ENCODE assay signal across 12 cellular contexts in the genomic region with DNA sequence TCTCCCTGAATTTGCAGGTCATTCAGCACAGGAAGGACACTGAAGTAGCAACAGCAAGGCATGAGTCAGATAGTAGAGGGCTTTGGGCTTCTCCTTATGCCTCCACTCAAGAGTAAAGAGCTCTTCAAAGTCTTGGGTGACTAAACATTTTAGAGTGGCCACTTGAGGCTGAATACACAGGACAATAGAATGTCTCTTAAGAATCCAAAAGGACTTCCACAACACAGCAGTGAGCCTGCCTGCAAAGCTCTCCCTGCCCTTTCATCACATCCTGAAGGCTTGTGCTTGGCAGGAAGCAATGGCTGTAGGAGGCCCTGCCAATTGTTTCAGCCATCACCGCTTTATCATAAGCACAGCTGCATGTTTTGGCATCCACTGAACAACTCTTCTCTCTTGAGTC. TPM values are rescaled to one million over a fixed set of nuclear protein-coding genes. Genes with fewer than 3 reads are reported as not detected.
DNase-seq lines count a peak whose midpoint lies in the region; ATAC-seq and TF ChIP-seq lines count a peak whose summit lies in the region.
"Had no signal": no experiment of that assay in that cellular context is flagged by ENCODE, and none has a peak within 500 bp of the region (broad histone marks: within the 10 kb centered on the region; RNA-seq: fewer than 3 reads in every experiment).

No MANE protein-coding gene starts in this region.

- H2AFZ ChIP-seq in IMR-90 (replicated peaks; ENCODE audit: low read length, poor library complexity) = no peak overlapping the region

- POLR2A ChIA-PET in IMR-90 (lab: Charles Lee; ENCODE audit: unreplicated experiment) = no interaction called here

- no peak overlapping the region for H2BK120ac ChIP-seq in IMR-90 (ENCODE audit: low read depth, low read length)

- WGBS in IMR-90 (ENCODE audit: extremely low coverage in 2 of 2, insufficient read length in 1 of 2), 2 experiments = no CpG with 5 or more reads among the region's 1 CpG
- 31 to 41% methylated on average over 1 of the region's 1 CpG for WGBS in testis, 2 donors

- no peak overlapping the region for H3K14ac ChIP-seq in IMR-90 (replicated peaks; ENCODE audit: low read depth, low read length)

- no peak overlapping the region for H2BK5ac ChIP-seq in IMR-90 (ENCODE audit: low read depth, low read length, poor library complexity, severe bottlenecking)

- no peak overlapping the region for H3K56ac ChIP-seq in IMR-90 (ENCODE audit: extremely low read depth, insufficient read depth, low read length)

- H3K23ac ChIP-seq in IMR-90 (ENCODE audit: low read depth, low read length) = no peak overlapping the region

- H2BK15ac ChIP-seq in IMR-90 (ENCODE audit: low read depth, low read length) = no peak overlapping the region

- H3K27me3 ChIP-seq in IMR-90 (ENCODE audit: control insufficient read depth, insufficient read depth, low read length) = no peaks in the 10 kb centered on the region
- H3K27me3 ChIP-seq in testis = no peaks in the 10 kb centered on the region
- H3K27me3 ChIP-seq in WERI-Rb-1 (ENCODE audit: insufficient read depth, low read depth, severe bottlenecking) = no peaks in the 10 kb centered on the region

- no peaks in the 10 kb centered on the region for H3K79me1 ChIP-seq in IMR-90 (ENCODE audit: low read depth in 1 of 2, low read length in 2 of 2)

- H3K18ac ChIP-seq in IMR-90 (ENCODE audit: low read depth, low read length) = no peak overlapping the region

- DNase-seq in IMR-90 (peak; percentile 55), cardiac fibroblast (ENCODE audit: low read depth in 2 of 2) (peak; percentile 66 to 91), left cardiac atrium (peak; percentile 53), testis (peak; percentile 58), NCI-H2227 treated with DMSO at 0.1 percent for 48 hours (lab: John Stamatoyannopoulos, UW) (no peak), WERI-Rb-1 (no peak)
- no peak for DNase-seq in activated effector memory CD4-positive, alpha-beta T cell treated with Interleukin-2 at 50 U/mL for 16 hours
- DNase-seq: activated CD4-positive, alpha-beta memory T cell treated with anti-CD3 and anti-CD28 coated beads for 36 hours; CD4-positive, CD25-positive, alpha-beta regulatory T cell; natural killer cell; SHP77 treated with DMSO at 0.1 percent for 48 hours had no signal

- no peak for TF ChIP-seq POLR2A in IMR-90 (IDR thresholded peaks at IDR 0.05; ENCODE audit: low read depth, low read length)
- TF ChIP-seq POLR2A in testis (IDR thresholded peaks at IDR 0.05) = no peak

- no peak overlapping the region for H2AK9ac ChIP-seq in IMR-90 (replicated peaks; ENCODE audit: low read depth, low read length, poor library complexity)

- H3K9me1 ChIP-seq in IMR-90 (ENCODE audit: insufficient read depth, low read length) = 0 out of 2 replicates have a peak, but pooled peaks cover 4% of the 10 kb centered on the region

- no peak overlapping the region for H3K9ac ChIP-seq in IMR-90 (ENCODE audit: low read depth, low read length)

- H3K4me3 ChIP-seq in IMR-90 (ENCODE audit: insufficient read depth, low read depth, low read length) (no peak overlapping the region), cardiac fibroblast (replicated peaks in 1 of 2; ENCODE audit: low read depth in 2 of 2, low read length in 2 of 2) (no peak overlapping the region), testis (no peak overlapping the region), WERI-Rb-1 (ENCODE audit: low read depth, low read length) (no peak overlapping the region)

- no peak overlapping the region for H3K4me2 ChIP-seq in IMR-90 (ENCODE audit: low read depth, low read length)

- in situ Hi-C loops in IMR-90 (cut with MboI; ENCODE audit: low sequenced_read_pairs) = no loop called here

- dilution Hi-C loops in IMR-90 (cut with HindIII; ENCODE audit: low sequenced_read_pairs, unreplicated experiment) = no loop called here

- H4K91ac ChIP-seq in IMR-90 (ENCODE audit: insufficient read depth, low read depth, low read length) = no peak overlapping the region

- ATAC-seq in IMR-90 (ENCODE audit: low read depth) (no peak), left cardiac atrium (peak; percentile 89 to 96), HG03280 (IDR thresholded peaks at IDR 0.05; ENCODE audit: unreplicated experiment) (no peak)
- ATAC-seq: natural killer cell had no signal

- no peaks in the 10 kb centered on the region for H4K20me1 ChIP-seq in IMR-90 (ENCODE audit: insufficient read depth, low read length)

- H3K4me1 ChIP-seq in IMR-90 (ENCODE audit: control insufficient read depth, insufficient read depth, low read length) (peaks cover 7% of the 10 kb centered on the region), testis (peaks cover 8% of the 10 kb centered on the region)

- no peak overlapping the region for H3K4ac ChIP-seq in IMR-90 (ENCODE audit: low read depth, low read length)

- no peak overlapping the region for H2AK5ac ChIP-seq in IMR-90 (ENCODE audit: low read depth, low read length)

- no peak overlapping the region for H4K8ac ChIP-seq in IMR-90 (ENCODE audit: low read depth in 2 of 2, low read length in 2 of 2)

- no peak for TF ChIP-seq CTCF in IMR-90 (conservative IDR thresholded peaks at IDR 0.05; ENCODE audit: low read depth, low read length)
- TF ChIP-seq CTCF in cardiac fibroblast (IDR thresholded peaks at IDR 0.05; ENCODE audit: low read depth, low read length) = no peak
- TF ChIP-seq CTCF in testis (IDR thresholded peaks at IDR 0.05) = no peak
- no peak for TF ChIP-seq CTCF in WERI-Rb-1 (IDR thresholded peaks at IDR 0.05; ENCODE audit: low read depth, low read length)

- no peak overlapping the region for H4K5ac ChIP-seq in IMR-90 (ENCODE audit: low read depth, low read length)

- H3K9me3 ChIP-seq in IMR-90 (ENCODE audit: control insufficient read depth, insufficient read depth, low read length) (peaks cover 6% of the 10 kb centered on the region; the same call in 1 of the 2 replicates), testis (no peaks in the 10 kb centered on the region), WERI-Rb-1 (ENCODE audit: severe bottlenecking) (peaks cover 25% of the 10 kb centered on the region)

- H3K36me3 ChIP-seq in IMR-90 (ENCODE audit: control insufficient read depth, insufficient read depth, low read length) = no peaks in the 10 kb centered on the region
- no peaks in the 10 kb centered on the region for H3K36me3 ChIP-seq in testis (ENCODE audit: low read depth, missing control alignments)
- no peaks in the 10 kb centered on the region for H3K36me3 ChIP-seq in WERI-Rb-1

- no peak for TF ChIP-seq RAD21 in IMR-90 (IDR thresholded peaks at IDR 0.05; ENCODE audit: low read length)

- CTCF ChIA-PET in IMR-90 (lab: Yijun Ruan, JAX) = no interaction called here

- no TSS peak for BruUV-seq in IMR-90 (replicated peaks; lab: Mats Ljungman, UMichigan)

- H3K27ac ChIP-seq in IMR-90 (ENCODE audit: insufficient read depth, low read length) (no peak overlapping the region), testis (no peak overlapping the region), WERI-Rb-1 (no peak overlapping the region)

- H2BK20ac ChIP-seq in IMR-90 (ENCODE audit: low read depth, low read length) = no peak overlapping the region

- intact Hi-C loops in IMR-90 (cut with micrococcal nuclease) = no loop called here
- intact Hi-C loops in left cardiac atrium (cut with DNase I) = no loop called here
- intact Hi-C loops in testis (cut with DNase I; ENCODE audit: low total_unique reads) = no loop called here

TF ChIP-seq in IMR-90, 13 proteins besides CTCF, POLR2A, EP300 and RAD21:
- TF ChIP-seq BHLHE40 (IDR thresholded peaks at IDR 0.05; ENCODE audit: low read depth, low read length) (no peak), RFX5 (IDR thresholded peaks at IDR 0.05; ENCODE audit: low read depth, low read length) (no peak), MAFK (IDR thresholded peaks at IDR 0.05; ENCODE audit: low read depth, low read length) (no peak)

RNA-seq across cellular contexts. Expression of a gene that starts 36.8 kb away (rescaled TPM):
- total RNA-seq in IMR-90 (2012; rRNA removed) (not detected in 2 replicates), left cardiac atrium (not detected), testis (1 to 10 TPM; 1.7 TPM)
- polyA plus RNA-seq in IMR-90 (2012; rRNA removed) (0.09 TPM in 1 of 2 replicates, not detected in the other), testis (ENCODE audit: insufficient read depth, low read depth, low replicate concordance) (0.53 TPM)
- polyA plus RNA-seq in IMR-90 (2012; cell fraction: cytosol; rRNA removed) = 0.02 and 0.07 TPM in 2 replicates
- 0.11 and 0.12 TPM in 2 replicates for polyA plus RNA-seq in IMR-90 (2012; cell fraction: nucleus; rRNA removed; ENCODE audit: low replicate concordance)
- total RNA-seq: activated CD4-positive, alpha-beta memory T cell treated with anti-CD3 and anti-CD28 coated beads for 36 hours; CD4-positive, CD25-positive, alpha-beta regulatory T cell; natural killer cell had no signal
- polyA plus RNA-seq: CD4-positive, CD25-positive, alpha-beta regulatory T cell had no signal

RNA-seq across cellular contexts. Expression of a gene that starts 40.7 kb away (rescaled TPM):
- 2.5 TPM in 2 replicates for total RNA-seq in IMR-90 (2012; rRNA removed)
- polyA plus RNA-seq in IMR-90 (2012; rRNA removed) = 16.3 and 17.3 TPM in 2 replicates
- 13.8 and 25.8 TPM in 2 replicates for polyA plus RNA-seq in IMR-90 (2012; cell fraction: cytosol; rRNA removed)
- polyA plus RNA-seq in IMR-90 (2012; cell fraction: nucleus; rRNA removed; ENCODE audit: low replicate concordance) = 11.7 and 17.4 TPM in 2 replicates
- total RNA-seq in left cardiac atrium = under 1 TPM; 0.24 to 0.29 TPM
- total RNA-seq in testis = 1 to 10 TPM; 3.3 to 4.7 TPM
- polyA plus RNA-seq in testis (ENCODE audit: insufficient read depth, low read depth, low replicate concordance) = 1.2 TPM
- total RNA-seq: activated CD4-positive, alpha-beta memory T cell treated with anti-CD3 and anti-CD28 coated beads for 36 hours; CD4-positive, CD25-positive, alpha-beta regulatory T cell; natural killer cell had no signal
- polyA plus RNA-seq: CD4-positive, CD25-positive, alpha-beta regulatory T cell had no signal

Comparison
In these comparisons a context has a peak if more than half of its experiments do, and no peak if none do; other contexts are left out.
1. ATAC-seq: peak in left cardiac atrium (2 of 2); none in IMR-90 (single experiment) and HG03280 (single experiment).
2. DNase-seq: peak in IMR-90 (single experiment), cardiac fibroblast (2 of 2), left cardiac atrium (single experiment) and testis (single experiment); none in NCI-H2227 treated with DMSO at 0.1 percent for 48 hours (single experiment), WERI-Rb-1 (single experiment) and activated effector memory CD4-positive, alpha-beta T cell treated with Interleukin-2 at 50 U/mL for 16 hours (single experiment).